11 cellular contexts compared by ENCODE assay signal in genomic region chr6:112027942-112028674, GRCh38. TPM values are rescaled to one million over a fixed set of nuclear protein-coding genes. Genes with fewer than 3 reads are reported as not detected.
DNase-seq lines count a peak whose midpoint lies in the region; ATAC-seq, FAIRE-seq and TF ChIP-seq lines count a peak whose summit lies in the region.
"Had no signal": no experiment of that assay in that cellular context is flagged by ENCODE, and none has a peak within 500 bp of the region (broad histone marks: within the 10 kb centered on the region; RNA-seq: fewer than 3 reads in every experiment).

No MANE protein-coding gene starts in this region.

- peaks cover 18% of the 10 kb centered on the region for H3K9me3 Mint-ChIP-seq in activated CD8-positive, alpha-beta T cell treated with anti-CD3 and anti-CD28 coated beads for 36 hours
- peaks cover 0 to 18% (median 12%) of the 10 kb centered on the region in 9 donors for H3K9me3 Mint-ChIP-seq in naive thymus-derived CD8-positive, alpha-beta T cell
- H3K9me3 Mint-ChIP-seq in Caco-2 (ENCODE audit: unreplicated experiment): peaks cover 17% of the 10 kb centered on the region

- H3K4me3 Mint-ChIP-seq in activated CD8-positive, alpha-beta T cell treated with anti-CD3 and anti-CD28 coated beads for 36 hours: no peak overlapping the region
- peak overlapping the region; percentile 38 to 84 (median 78) for H3K4me3 Mint-ChIP-seq in naive thymus-derived CD8-positive, alpha-beta T cell
- H3K4me3 Mint-ChIP-seq in Caco-2 (ENCODE audit: unreplicated experiment): no peak overlapping the region

- no peaks in the 10 kb centered on the region for H3K27me3 ChIP-seq in Caco-2 (replicated peaks; ENCODE audit: control insufficient read depth, insufficient read depth, low read length)

- peak overlapping the region; percentile 92 for H3K27ac Mint-ChIP-seq in activated CD8-positive, alpha-beta T cell treated with anti-CD3 and anti-CD28 coated beads for 36 hours
- H3K27ac Mint-ChIP-seq in naive thymus-derived CD8-positive, alpha-beta T cell: peak overlapping the region; percentile 95 to 99 (median 98)
- H3K27ac Mint-ChIP-seq in Caco-2 (ENCODE audit: unreplicated experiment): no peak overlapping the region

- no peaks in the 10 kb centered on the region for H3K27me3 Mint-ChIP-seq in activated CD8-positive, alpha-beta T cell treated with anti-CD3 and anti-CD28 coated beads for 36 hours
- H3K27me3 Mint-ChIP-seq in naive thymus-derived CD8-positive, alpha-beta T cell: no peaks in the 10 kb centered on the region
- H3K27me3 Mint-ChIP-seq in Caco-2 (ENCODE audit: insufficient read depth, unreplicated experiment): no peaks in the 10 kb centered on the region

- POLR2A ChIA-PET in activated CD8-positive, alpha-beta T cell treated with anti-CD3 and anti-CD28 coated beads for 36 hours (lab: Charles Lee): interaction anchor here (0.6 to 4.0 kb wide), 8 partner anchors 10 to 230 kb away, joined by 3 to 16 read pairs (median 3); no protein-coding TSS in a partner anchor
- POLR2A ChIA-PET in naive thymus-derived CD8-positive, alpha-beta T cell (lab: Charles Lee): interaction anchor here (0.6 to 4.3 kb wide), 13 partner anchors 8 to 545 kb away, joined by 3 to 88 read pairs (median 3); partner anchors contain the start of genes FYN and REV3L
- POLR2A ChIA-PET in Caco-2 (lab: Charles Lee): no interaction called here

- intact Hi-C loops in activated CD8-positive, alpha-beta T cell treated with anti-CD3 and anti-CD28 coated beads for 36 hours (cut with micrococcal nuclease): no loop called here
- intact Hi-C loops in Caco-2 (cut with micrococcal nuclease; ENCODE audit: unreplicated experiment): no loop called here

- TF ChIP-seq POLR2A in GM12892 (IDR thresholded peaks at IDR 0.05; ENCODE audit: low read depth, low read length): no peak

- H3K4me3 ChIP-seq in Caco-2 (ENCODE audit: low read depth, low read length): no peak overlapping the region

- ATAC-seq in HG02798 (IDR thresholded peaks at IDR 0.05; ENCODE audit: poor library complexity, unreplicated experiment): peak; percentile 49
- peak; percentile 90 for ATAC-seq in activated CD8-positive, alpha-beta T cell treated with anti-CD3 and anti-CD28 coated beads for 36 hours
- ATAC-seq in naive thymus-derived CD8-positive, alpha-beta T cell: peak; percentile 94 to 98
- ATAC-seq in GM19328 (IDR thresholded peaks at IDR 0.05; ENCODE audit: unreplicated experiment): no peak

- no peaks in the 10 kb centered on the region for H3K9me3 ChIP-seq in Caco-2

- no peak for TF ChIP-seq CTCF in activated CD8-positive, alpha-beta T cell treated with anti-CD3 and anti-CD28 coated beads for 36 hours (IDR thresholded peaks at IDR 0.05)
- TF ChIP-seq CTCF in Caco-2 (IDR thresholded peaks at IDR 0.05; ENCODE audit: insufficient read depth in 1 of 2, low read depth in 1 of 2, low read length in 1 of 2, severe bottlenecking in 1 of 2, unreplicated experiment in 1 of 2): no peak

- BruUV-seq in Caco-2 (replicated peaks; lab: Mats Ljungman, UMichigan): no TSS peak

- H3K36me3 ChIP-seq in Caco-2 (ENCODE audit: control insufficient read depth, insufficient read depth, low read length): no peaks in the 10 kb centered on the region

- no peaks in the 10 kb centered on the region for H3K4me1 ChIP-seq in Caco-2
- H3K4me1 ChIP-seq: parathyroid adenoma had no signal

- peak; percentile 44 for FAIRE-seq in GM12892 (lab: Jason Lieb, UNC)
- FAIRE-seq: urothelium cell line had no signal

- peaks cover 62% of the 10 kb centered on the region for H3K4me1 Mint-ChIP-seq in activated CD8-positive, alpha-beta T cell treated with anti-CD3 and anti-CD28 coated beads for 36 hours (ENCODE audit: low read depth)
- H3K4me1 Mint-ChIP-seq in naive thymus-derived CD8-positive, alpha-beta T cell: peaks cover 38 to 69% (median 66%) of the 10 kb centered on the region in 4 donors
- H3K4me1 Mint-ChIP-seq in Caco-2 (ENCODE audit: low read depth, unreplicated experiment): no peaks in the 10 kb centered on the region

- CTCF ChIA-PET in activated CD8-positive, alpha-beta T cell treated with anti-CD3 and anti-CD28 coated beads for 36 hours (lab: Charles Lee): interaction anchor here (0.6 to 3.8 kb wide), 20 partner anchors 8 to 769 kb away, joined by 3 to 80 read pairs (median 5); a partner anchor contains a TSS
- CTCF ChIA-PET in Caco-2 (lab: Charles Lee): interaction anchor here (1.1 kb wide), 1 partner anchor 18 kb away, joined by 3 read pairs; no protein-coding TSS in a partner anchor

- no peak for DNase-seq in GM12892 (ENCODE audit: insufficient read length)
- DNase-seq in activated CD8-positive, alpha-beta T cell treated with anti-CD3 and anti-CD28 coated beads for 36 hours: peak; percentile 61
- DNase-seq in naive thymus-derived CD8-positive, alpha-beta T cell: peak in 9 of 10 donors; percentile 35 to 88 (median 76)
- no peak for DNase-seq in DMS79 (lab: John Stamatoyannopoulos, UW)
- DNase-seq in kidney tubule cell (ENCODE audit: low spot score): no peak
- no peak for DNase-seq in Caco-2

- peaks cover 27% of the 10 kb centered on the region for H3K36me3 Mint-ChIP-seq in activated CD8-positive, alpha-beta T cell treated with anti-CD3 and anti-CD28 coated beads for 36 hours (ENCODE audit: low read depth)
- H3K36me3 Mint-ChIP-seq in naive thymus-derived CD8-positive, alpha-beta T cell: peaks cover 0 to 23% (median 14%) of the 10 kb centered on the region in 3 donors
- H3K36me3 Mint-ChIP-seq in Caco-2 (ENCODE audit: insufficient read depth, unreplicated experiment): no peaks in the 10 kb centered on the region

RNA-seq across cellular contexts. Expression of gene CCN6, which starts 25.8 kb away (rescaled TPM):
- polyA plus RNA-seq in GM12892 (2012; ENCODE audit: missing spikeins): not detected
- total RNA-seq in activated CD8-positive, alpha-beta T cell treated with anti-CD3 and anti-CD28 coated beads for 36 hours: not detected
- not detected for total RNA-seq in naive thymus-derived CD8-positive, alpha-beta T cell
- under 1 TPM; 0.08 to 0.21 (median 0.09) TPM for polyA plus RNA-seq in naive thymus-derived CD8-positive, alpha-beta T cell
- total RNA-seq in Caco-2 (2022): not detected in 2 replicates
- total RNA-seq: LHCN-M2 had no signal

RNA-seq across cellular contexts. Expression of gene TUBE1, which starts 59.2 kb away (rescaled TPM):
- polyA plus RNA-seq in GM12892 (2012; ENCODE audit: missing spikeins): 8.4 TPM
- 10 to 100 TPM; 38.7 to 39.1 TPM for total RNA-seq in activated CD8-positive, alpha-beta T cell treated with anti-CD3 and anti-CD28 coated beads for 36 hours
- 10 to 100 TPM; 42.3 to 43.0 TPM for total RNA-seq in naive thymus-derived CD8-positive, alpha-beta T cell
- polyA plus RNA-seq in naive thymus-derived CD8-positive, alpha-beta T cell: 10 to 100 TPM; 10.1 to 12.1 (median 11.6) TPM
- 26.3 and 30.8 TPM in 2 replicates for total RNA-seq in Caco-2 (2022)

RNA-seq across cellular contexts. Expression of gene FAM229B, which starts 59.3 kb away (rescaled TPM):
- polyA plus RNA-seq in GM12892 (2012; ENCODE audit: missing spikeins): 1.3 TPM
- 10 to 100 TPM in 1 of 2 experiments, 1 to 10 TPM in 1; 7.6 to 10.2 TPM for total RNA-seq in activated CD8-positive, alpha-beta T cell treated with anti-CD3 and anti-CD28 coated beads for 36 hours
- total RNA-seq in naive thymus-derived CD8-positive, alpha-beta T cell: 1 to 10 TPM; 5.5 to 6.1 TPM
- 10 to 100 TPM; 12.3 to 18.4 (median 15.4) TPM for polyA plus RNA-seq in naive thymus-derived CD8-positive, alpha-beta T cell
- total RNA-seq in Caco-2 (2022): 1.9 and 2.0 TPM in 2 replicates

Comparison
In these comparisons a context has a peak if more than half of its experiments do, and no peak if none do; other contexts are left out.
1. DNase-seq: peak in activated CD8-positive, alpha-beta T cell treated with anti-CD3 and anti-CD28 coated beads for 36 hours (single experiment) and naive thymus-derived CD8-positive, alpha-beta T cell (9 of 10); none in GM12892 (single experiment), DMS79 (single experiment), kidney tubule cell (single experiment) and Caco-2 (0 of 2).
2. H3K4me3 Mint-ChIP-seq: peak in naive thymus-derived CD8-positive, alpha-beta T cell (10 of 10); none in activated CD8-positive, alpha-beta T cell treated with anti-CD3 and anti-CD28 coated beads for 36 hours (single experiment) and Caco-2 (single experiment).